Comparison of ENCODE assay signal across 33 cellular contexts in the genomic region with DNA sequence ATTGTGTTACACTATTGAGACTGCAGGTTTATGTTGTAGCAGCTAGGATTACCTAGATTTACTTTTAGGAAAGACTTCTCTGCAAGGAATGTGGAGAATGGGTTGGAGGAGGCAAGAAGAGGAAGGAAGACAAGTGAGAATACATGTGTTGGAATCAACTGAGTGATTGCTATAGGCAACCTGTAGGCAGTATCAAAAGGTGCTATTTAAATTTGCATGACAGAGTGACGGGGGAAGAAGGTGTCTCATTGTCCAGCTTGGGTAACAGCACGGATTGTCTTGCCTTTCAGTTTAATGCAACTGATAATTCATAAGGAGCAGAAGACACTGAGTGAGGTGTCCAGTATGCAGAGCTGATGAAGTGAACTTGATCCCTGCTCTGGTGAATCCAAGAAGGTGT. TPM values are rescaled to one million over a fixed set of nuclear protein-coding genes. Genes with fewer than 3 reads are reported as not detected.
A peak's percentile ranks its signal among the peaks of the same experiment; 100 is the strongest.
DNase-seq lines count a peak whose midpoint lies in the region; ATAC-seq and TF ChIP-seq lines count a peak whose summit lies in the region.
"Had no signal": no experiment of that assay in that cellular context is flagged by ENCODE, and none has a peak within 500 bp of the region (broad histone marks: within the 10 kb centered on the region; RNA-seq: fewer than 3 reads in every experiment).

No MANE protein-coding gene starts in this region.

- H4K20me1 ChIP-seq in Karpas-422 (ENCODE audit: insufficient read depth, low read depth, low read length) = no peaks in the 10 kb centered on the region

- H3K4me3 Mint-ChIP-seq in activated naive CD8-positive, alpha-beta T cell = no peak overlapping the region
- H3K4me3 Mint-ChIP-seq in activated naive CD8-positive, alpha-beta T cell treated with anti-CD3 and anti-CD28 coated beads, Interleukin-2, amount 50 U/mL, for 24 hours = no peak overlapping the region
- no peak overlapping the region for H3K4me3 Mint-ChIP-seq in dendritic cell treated with granulocyte-macrophage colony-stimulating factor and Interleukin-4, amounts not matched to agents 40 ng/mL and 50 ng/mL, for 4 days
- no peak overlapping the region for H3K4me3 Mint-ChIP-seq in stimulated activated naive B cell treated with anti-CD40 and anti-IgM and Interleukin-4, amounts not matched to agents 10 μg/mL and 1 μg/mL and 100 μg/mL, for 72 hours
- no peak overlapping the region for H3K4me3 Mint-ChIP-seq in type B pancreatic cell
- H3K4me3 Mint-ChIP-seq: activated naive CD4-positive, alpha-beta T cell treated with anti-CD3 and anti-CD28 coated beads, Interleukin-2, amount 10 ng/mL, durations not matched to agents 7 days and 5 days; activated T-cell treated with anti-CD3 and anti-CD28 coated beads, Interleukin-2, amount 50 U/mL, for 4 hours; effector memory CD8-positive, alpha-beta T cell; H9 had no signal

- no peaks in the 10 kb centered on the region for H3K27me3 Mint-ChIP-seq in activated naive CD8-positive, alpha-beta T cell
- H3K27me3 Mint-ChIP-seq in activated naive CD8-positive, alpha-beta T cell treated with anti-CD3 and anti-CD28 coated beads, Interleukin-2, amount 50 U/mL, for 24 hours = no peaks in the 10 kb centered on the region
- H3K27me3 Mint-ChIP-seq in dendritic cell treated with granulocyte-macrophage colony-stimulating factor and Interleukin-4, amounts not matched to agents 40 ng/mL and 50 ng/mL, for 4 days = no peaks in the 10 kb centered on the region
- H3K27me3 Mint-ChIP-seq in stimulated activated naive B cell treated with anti-CD40 and anti-IgM and Interleukin-4, amounts not matched to agents 10 μg/mL and 1 μg/mL and 100 μg/mL, for 72 hours = no peaks in the 10 kb centered on the region
- peaks cover 10% of the 10 kb centered on the region for H3K27me3 Mint-ChIP-seq in type B pancreatic cell
- H3K27me3 Mint-ChIP-seq: activated naive CD4-positive, alpha-beta T cell treated with anti-CD3 and anti-CD28 coated beads, Interleukin-2, amount 10 ng/mL, durations not matched to agents 7 days and 5 days; effector memory CD8-positive, alpha-beta T cell had no signal

- H3K79me2 ChIP-seq in Karpas-422 (ENCODE audit: low read length) = no peaks in the 10 kb centered on the region

- H3K4me3 ChIP-seq in Karpas-422 (ENCODE audit: low read length) (no peak overlapping the region), prostate gland (no peak overlapping the region)
- H3K4me3 ChIP-seq: A549, coronary artery, heart right ventricle, lung, SJSA1, thoracic aorta, vagina had no signal

- peaks cover 20% of the 10 kb centered on the region for H3K36me3 Mint-ChIP-seq in activated naive CD8-positive, alpha-beta T cell
- peaks cover 34% of the 10 kb centered on the region for H3K36me3 Mint-ChIP-seq in activated naive CD8-positive, alpha-beta T cell treated with anti-CD3 and anti-CD28 coated beads, Interleukin-2, amount 50 U/mL, for 24 hours (ENCODE audit: low read depth)
- H3K36me3 Mint-ChIP-seq in dendritic cell treated with granulocyte-macrophage colony-stimulating factor and Interleukin-4, amounts not matched to agents 40 ng/mL and 50 ng/mL, for 4 days (ENCODE audit: low read depth) = peaks cover 6% of the 10 kb centered on the region
- H3K36me3 Mint-ChIP-seq in stimulated activated naive B cell treated with anti-CD40 and anti-IgM and Interleukin-4, amounts not matched to agents 10 μg/mL and 1 μg/mL and 100 μg/mL, for 72 hours = peaks cover 39 to 52% of the 10 kb centered on the region in 2 donors
- H3K36me3 Mint-ChIP-seq in type B pancreatic cell = no peaks in the 10 kb centered on the region

- no peaks in the 10 kb centered on the region for H3K9me3 ChIP-seq in Karpas-422 (ENCODE audit: low read length)
- H3K9me3 ChIP-seq in prostate gland = no peaks in the 10 kb centered on the region
- H3K9me3 ChIP-seq: A549, SJSA1, thoracic aorta, vagina had no signal

- H3K27ac ChIP-seq in Karpas-422 (ENCODE audit: low read length) (peak overlapping the region; percentile 89), prostate gland (no peak overlapping the region)
- H3K27ac ChIP-seq: A549, coronary artery, heart right ventricle, SJSA1, thoracic aorta, vagina had no signal

- peaks cover 73% of the 10 kb centered on the region for H3K4me1 Mint-ChIP-seq in activated naive CD8-positive, alpha-beta T cell (ENCODE audit: low read depth)
- H3K4me1 Mint-ChIP-seq in activated naive CD8-positive, alpha-beta T cell treated with anti-CD3 and anti-CD28 coated beads, Interleukin-2, amount 50 U/mL, for 24 hours = peaks cover 66% of the 10 kb centered on the region
- H3K4me1 Mint-ChIP-seq in dendritic cell treated with granulocyte-macrophage colony-stimulating factor and Interleukin-4, amounts not matched to agents 40 ng/mL and 50 ng/mL, for 4 days (ENCODE audit: low read depth) = peaks cover 57% of the 10 kb centered on the region
- H3K4me1 Mint-ChIP-seq in stimulated activated naive B cell treated with anti-CD40 and anti-IgM and Interleukin-4, amounts not matched to agents 10 μg/mL and 1 μg/mL and 100 μg/mL, for 72 hours = peaks cover 48 to 79% of the 10 kb centered on the region in 2 donors
- H3K4me1 Mint-ChIP-seq in type B pancreatic cell (ENCODE audit: unreplicated experiment) = no peaks in the 10 kb centered on the region

- H2AFZ ChIP-seq in Karpas-422 (ENCODE audit: low read length) = no peak overlapping the region

- 0 out of 2 replicates have a peak, but pooled peaks cover 7% of the 10 kb centered on the region for H3K36me3 ChIP-seq in Karpas-422 (ENCODE audit: insufficient read depth, low read length)
- H3K36me3 ChIP-seq in prostate gland = no peaks in the 10 kb centered on the region
- H3K36me3 ChIP-seq: SJSA1, thoracic aorta, vagina had no signal

- TF ChIP-seq CTCF in type B pancreatic cell (conservative IDR thresholded peaks at IDR 0.05) (no peak), prostate gland (IDR thresholded peaks at IDR 0.05) (no peak)

- no peak for TF ChIP-seq POLR2A in prostate gland (IDR thresholded peaks at IDR 0.05)

- no peak for DNase-seq in activated naive CD8-positive, alpha-beta T cell treated with anti-CD3 and anti-CD28 coated beads, Interleukin-2, amount 50 U/mL, for 24 hours
- DNase-seq in Karpas-422 (no peak), type B pancreatic cell (ENCODE audit: extremely low spot score, unreplicated experiment) (no peak), SK-N-DZ (ENCODE audit: low spot score) (no peak), prostate gland (ENCODE audit: low spot score) (no peak)
- no peak for DNase-seq in stimulated activated naive B cell treated with anti-CD40 and anti-IgM and Interleukin-4, amounts not matched to agents 10 μg/mL and 1 μg/mL and 100 μg/mL, for 72 hours
- DNase-seq: activated CD4-positive, alpha-beta T cell treated with anti-CD3 and anti-CD28 coated beads for 1 hour; activated naive CD4-positive, alpha-beta T cell treated with anti-CD3 and anti-CD28 coated beads, Interleukin-2, amount 10 ng/mL, durations not matched to agents 7 days and 5 days; activated T-cell treated with anti-CD3 and anti-CD28 coated beads, Interleukin-2, amount 50 U/mL, for 4 hours; AML-193; COR-L47; effector memory CD8-positive, alpha-beta T cell; foreskin fibroblast; GF-D8; H9; heart right ventricle; KBM-7; MM.1S; NCI-H2081; NCI-H226; posterior cingulate gyrus; RPMI8226; stimulated activated CD4-positive, alpha-beta T cell treated with anti-CD3 and anti-CD28 coated beads, Interleukin-4, amount 100 ng/mL, for 24 hours; stimulated activated naive CD4-positive, alpha-beta T cell treated with Interleukin-2 at 50 U/mL for 16 hours had no signal

- H3K27ac Mint-ChIP-seq in activated naive CD8-positive, alpha-beta T cell = peak overlapping the region; percentile 61
- H3K27ac Mint-ChIP-seq in activated naive CD8-positive, alpha-beta T cell treated with anti-CD3 and anti-CD28 coated beads, Interleukin-2, amount 50 U/mL, for 24 hours = no peak overlapping the region
- peak overlapping the region; percentile 44 for H3K27ac Mint-ChIP-seq in dendritic cell treated with granulocyte-macrophage colony-stimulating factor and Interleukin-4, amounts not matched to agents 40 ng/mL and 50 ng/mL, for 4 days
- no peak overlapping the region for H3K27ac Mint-ChIP-seq in stimulated activated naive B cell treated with anti-CD40 and anti-IgM and Interleukin-4, amounts not matched to agents 10 μg/mL and 1 μg/mL and 100 μg/mL, for 72 hours
- no peak overlapping the region for H3K27ac Mint-ChIP-seq in type B pancreatic cell
- H3K27ac Mint-ChIP-seq: activated naive CD4-positive, alpha-beta T cell treated with anti-CD3 and anti-CD28 coated beads, Interleukin-2, amount 10 ng/mL, durations not matched to agents 7 days and 5 days had no signal

- no peak overlapping the region for H3K9ac ChIP-seq in Karpas-422 (ENCODE audit: low read length)

- 98% methylated on average over 2 of the region's 2 CpGs for WGBS in prostate gland

- H3K9me2 ChIP-seq in Karpas-422 (replicated peaks; ENCODE audit: insufficient read depth, low read length) = no peaks in the 10 kb centered on the region

- no peaks in the 10 kb centered on the region for H3K9me3 Mint-ChIP-seq in activated naive CD8-positive, alpha-beta T cell (ENCODE audit: low read depth)
- no peaks in the 10 kb centered on the region for H3K9me3 Mint-ChIP-seq in activated naive CD8-positive, alpha-beta T cell treated with anti-CD3 and anti-CD28 coated beads, Interleukin-2, amount 50 U/mL, for 24 hours
- no peaks in the 10 kb centered on the region for H3K9me3 Mint-ChIP-seq in dendritic cell treated with granulocyte-macrophage colony-stimulating factor and Interleukin-4, amounts not matched to agents 40 ng/mL and 50 ng/mL, for 4 days
- peaks cover 12 to 15% of the 10 kb centered on the region in 2 donors for H3K9me3 Mint-ChIP-seq in stimulated activated naive B cell treated with anti-CD40 and anti-IgM and Interleukin-4, amounts not matched to agents 10 μg/mL and 1 μg/mL and 100 μg/mL, for 72 hours
- peaks cover 4% of the 10 kb centered on the region for H3K9me3 Mint-ChIP-seq in type B pancreatic cell
- H3K9me3 Mint-ChIP-seq: effector memory CD8-positive, alpha-beta T cell; H9 had no signal

- no peak for ATAC-seq in activated naive CD8-positive, alpha-beta T cell treated with anti-CD3 and anti-CD28 coated beads, Interleukin-2, amount 50 U/mL, for 24 hours
- peak; percentile 39 to 40 for ATAC-seq in stimulated activated naive B cell treated with anti-CD40 and anti-IgM and Interleukin-4, amounts not matched to agents 10 μg/mL and 1 μg/mL and 100 μg/mL, for 72 hours (replicated peaks)
- ATAC-seq: A549; activated T-cell treated with anti-CD3 and anti-CD28 coated beads, Interleukin-2, amount 50 U/mL, for 4 hours; effector memory CD8-positive, alpha-beta T cell; heart right ventricle; sciatic nerve had no signal

- intact Hi-C loops in dendritic cell treated with granulocyte-macrophage colony-stimulating factor and Interleukin-4, amounts not matched to agents 40 ng/mL and 50 ng/mL, for 4 days (cut with micrococcal nuclease) = no loop called here
- intact Hi-C loops in prostate gland (cut with DNase I) = no loop called here

- H3K4me1 ChIP-seq in Karpas-422 (ENCODE audit: low read length) (peaks cover 83% of the 10 kb centered on the region), prostate gland (replicated peaks) (no peaks in the 10 kb centered on the region)
- H3K4me1 ChIP-seq: SJSA1, vagina had no signal

- no peak overlapping the region for H3K4me2 ChIP-seq in Karpas-422 (ENCODE audit: low read depth, low read length, poor library complexity, severe bottlenecking)
- H3K4me2 ChIP-seq: A549 had no signal

- H3K27me3 ChIP-seq in Karpas-422 (ENCODE audit: low read length) (no peaks in the 10 kb centered on the region), prostate gland (replicated peaks; ENCODE audit: insufficient read depth) (no peaks in the 10 kb centered on the region)
- H3K27me3 ChIP-seq: heart right ventricle, SJSA1, vagina had no signal

RNA-seq across cellular contexts. Expression of a gene that starts 19.4 kb away (rescaled TPM):
- 55.6 and 107 TPM in 2 replicates for total RNA-seq in Karpas-422 (2014; rRNA removed; shearing (Covaris generic); ENCODE audit: low replicate concordance)
- total RNA-seq in type B pancreatic cell (ENCODE audit: low replicate concordance) (6.0 and 6.5 TPM in 2 replicates), prostate gland (10 to 100 TPM in 1 of 2 donors, 1 to 10 TPM in 1; 3.3 to 50.3 TPM)
- 0.06 and 0.23 TPM in 2 replicates for polyA plus RNA-seq in SK-N-DZ (2014; cell fraction: cytosol; rRNA removed)
- polyA plus RNA-seq in SK-N-DZ (2014; cell fraction: nucleus; rRNA removed) = not detected in 2 replicates

RNA-seq across cellular contexts. Expression of a gene that starts 42.0 kb away (rescaled TPM):
- total RNA-seq in Karpas-422 (2014; rRNA removed; shearing (Covaris generic); ENCODE audit: low replicate concordance) = 0.22 TPM in 1 of 2 replicates, not detected in the other
- total RNA-seq in type B pancreatic cell (ENCODE audit: low replicate concordance) = 31.2 and 52.0 TPM in 2 replicates
- 13.6 and 22.3 TPM in 2 replicates for polyA plus RNA-seq in SK-N-DZ (2014; cell fraction: cytosol; rRNA removed)
- polyA plus RNA-seq in SK-N-DZ (2014; cell fraction: nucleus; rRNA removed) = 8.4 and 12.0 TPM in 2 replicates
- total RNA-seq in prostate gland = 10 to 100 TPM; 27.5 to 31.1 TPM

Comparison
In these comparisons a context has a peak if more than half of its experiments do, and no peak if none do; other contexts are left out.
1. H3K27ac Mint-ChIP-seq: peak in activated naive CD8-positive, alpha-beta T cell (single experiment) and dendritic cell treated with granulocyte-macrophage colony-stimulating factor and Interleukin-4, amounts not matched to agents 40 ng/mL and 50 ng/mL, for 4 days (single experiment); none in activated naive CD8-positive, alpha-beta T cell treated with anti-CD3 and anti-CD28 coated beads, Interleukin-2, amount 50 U/mL, for 24 hours (single experiment), stimulated activated naive B cell treated with anti-CD40 and anti-IgM and Interleukin-4, amounts not matched to agents 10 μg/mL and 1 μg/mL and 100 μg/mL, for 72 hours (single experiment) and type B pancreatic cell (single experiment).
2. RNA of a gene that starts 42.0 kb away (total RNA-seq): 31.2 to 52.0 TPM in type B pancreatic cell and 27.5 to 31.1 TPM in prostate gland; 0.22 TPM in Karpas-422; every median in the first group is over 10 times any median in the second.